21 cellular contexts compared by ENCODE assay signal in the genomic region with DNA sequence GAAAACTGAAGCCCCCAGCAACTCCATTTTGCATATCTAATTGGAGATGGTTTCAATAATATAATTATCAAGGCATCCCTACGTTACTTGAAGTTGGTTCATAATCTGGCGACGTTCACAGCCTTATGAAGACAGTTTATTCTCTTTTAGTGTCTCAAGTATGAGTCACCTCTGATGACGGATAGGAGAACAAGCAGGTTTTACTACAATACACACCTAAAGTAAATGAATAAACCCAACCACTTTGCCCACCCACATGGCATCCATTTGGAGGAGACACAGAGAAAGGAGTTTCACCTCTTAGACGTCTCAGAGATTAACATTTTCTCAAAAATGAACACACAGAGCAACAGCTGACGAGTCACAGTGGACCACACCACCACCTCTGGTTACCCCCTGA. TPM values are rescaled to one million over a fixed set of nuclear protein-coding genes. Genes with fewer than 3 reads are reported as not detected.
DNase-seq lines count a peak whose midpoint lies in the region; ATAC-seq, FAIRE-seq and TF ChIP-seq lines count a peak whose summit lies in the region.
"Had no signal": no experiment of that assay in that cellular context is flagged by ENCODE, and none has a peak within 500 bp of the region (broad histone marks: within the 10 kb centered on the region; RNA-seq: fewer than 3 reads in every experiment).

No MANE protein-coding gene starts in this region.

- intact Hi-C loops in mucosa of descending colon (cut with DNase I, micrococcal nuclease): no loop called here

- no peak for ATAC-seq in A549
- ATAC-seq in HG03354 (IDR thresholded peaks at IDR 0.05; ENCODE audit: poor library complexity, severe bottlenecking, unreplicated experiment): peak; percentile 32
- ATAC-seq in mucosa of descending colon: peak; percentile 81
- ATAC-seq: activated CD8-positive, alpha-beta T cell treated with anti-CD3 and anti-CD28 coated beads, Interleukin-2, amount 10 ng/mL, durations not matched to agents 7 days and 5 days; heart left ventricle; stimulated activated effector memory CD8-positive, alpha-beta T cell treated with anti-CD3 and anti-CD28 coated beads, Interleukin-12 subunit alpha, Interleukin-12 subunit beta, amount 100 ng/mL, for 72 hours; WTC11 had no signal

- no peaks in the 10 kb centered on the region for H3K9me3 ChIP-seq in A549
- no peaks in the 10 kb centered on the region for H3K9me3 ChIP-seq in mucosa of descending colon
- no peaks in the 10 kb centered on the region for H3K9me3 ChIP-seq in effector memory CD4-positive, alpha-beta T cell (ENCODE audit: control insufficient read depth, low read length)
- H3K9me3 ChIP-seq: heart left ventricle, upper lobe of left lung had no signal

- TF ChIP-seq EP300 in A549 (IDR thresholded peaks at IDR 0.05): no peak

- no peak overlapping the region for H3K4me2 ChIP-seq in A549

- no peak for DNase-seq in A549 (ENCODE audit: low read depth in 1 of 2, low spot score in 1 of 2)
- DNase-seq in bronchial epithelial cell (ENCODE audit: low read depth): peak; percentile 92
- peak in 1 of 3 donors; percentile 53 for DNase-seq in mucosa of descending colon
- DNase-seq in NCI-H345 treated with DMSO at 0.1 percent for 48 hours (lab: John Stamatoyannopoulos, UW; ENCODE audit: unreplicated experiment): no peak
- DNase-seq in effector memory CD4-positive, alpha-beta T cell: no peak
- DNase-seq in NCI-H774 (lab: John Stamatoyannopoulos, UW): no peak
- DNase-seq in Kasumi-1 (lab: John Stamatoyannopoulos, UW): no peak
- DNase-seq: activated CD8-positive, alpha-beta T cell treated with anti-CD3 and anti-CD28 coated beads, Interleukin-2, amount 10 ng/mL, durations not matched to agents 7 days and 5 days; activated naive CD8-positive, alpha-beta T cell treated with anti-CD3 and anti-CD28 coated beads for 36 hours; EL; heart left ventricle; KBM-7; NCI-H1105; NCI-H2107; NCI-H526; nephron progenitor cell; upper lobe of left lung had no signal

- 24% methylated on average over 6 of the region's 6 CpGs for WGBS in A549 (ENCODE audit: missing lambda C conversion rate)

- no peak for TF ChIP-seq RAD21 in A549 (conservative IDR thresholded peaks at IDR 0.05 in 1 of 2, IDR thresholded peaks at IDR 0.05 in 1 of 2)

- no peak overlapping the region for H3K27ac ChIP-seq in A549
- H3K27ac ChIP-seq in effector memory CD4-positive, alpha-beta T cell (ENCODE audit: insufficient read depth, low read length, poor library complexity, severe bottlenecking): no peak overlapping the region
- H3K27ac ChIP-seq: heart left ventricle, upper lobe of left lung had no signal

- POLR2A ChIA-PET in A549 (lab: Yijun Ruan, JAX): no interaction called here

- H3K36me3 ChIP-seq in bronchial epithelial cell (ENCODE audit: control insufficient read depth, insufficient read depth, low read length): no peaks in the 10 kb centered on the region
- no peaks in the 10 kb centered on the region for H3K36me3 ChIP-seq in mucosa of descending colon (ENCODE audit: low read depth)
- no peaks in the 10 kb centered on the region for H3K36me3 ChIP-seq in effector memory CD4-positive, alpha-beta T cell (ENCODE audit: control insufficient read depth, insufficient read depth, low read length)
- H3K36me3 ChIP-seq: heart left ventricle, upper lobe of left lung had no signal

- FAIRE-seq in A549 (lab: Jason Lieb, UNC) (no peak), bronchial epithelial cell (lab: Jason Lieb, UNC) (no peak)
- FAIRE-seq: H54 had no signal

- TF ChIP-seq POLR2A in A549 (IDR thresholded peaks at IDR 0.05; ENCODE audit: low read length): no peak

- CTCF ChIA-PET in A549 (lab: Yijun Ruan, JAX): no interaction called here

- H3K4me1 ChIP-seq in A549: no peaks in the 10 kb centered on the region
- peaks cover 20% of the 10 kb centered on the region for H3K4me1 ChIP-seq in mucosa of descending colon (ENCODE audit: low read depth)
- no peaks in the 10 kb centered on the region for H3K4me1 ChIP-seq in effector memory CD4-positive, alpha-beta T cell (ENCODE audit: control insufficient read depth, insufficient read depth, low read length, poor library complexity, severe bottlenecking)

- TF ChIP-seq CTCF in A549 (IDR thresholded peaks at IDR 0.05) (no peak), bronchial epithelial cell (IDR thresholded peaks at IDR 0.05; ENCODE audit: insufficient read depth, low read length, severe bottlenecking) (no peak), mucosa of descending colon (IDR thresholded peaks at IDR 0.05) (no peak)

- H3K4me3 ChIP-seq in A549 (no peak overlapping the region), bronchial epithelial cell (ENCODE audit: low read depth, low read length) (no peak overlapping the region), mucosa of descending colon (no peak overlapping the region)
- no peak overlapping the region for H3K4me3 ChIP-seq in effector memory CD4-positive, alpha-beta T cell (ENCODE audit: insufficient read depth, low read depth, low read length, poor library complexity, severe bottlenecking)
- H3K4me3 ChIP-seq: heart left ventricle, upper lobe of left lung had no signal

- no peaks in the 10 kb centered on the region for H3K27me3 ChIP-seq in bronchial epithelial cell (ENCODE audit: control insufficient read depth, insufficient read depth, low read length)
- no peaks in the 10 kb centered on the region for H3K27me3 ChIP-seq in effector memory CD4-positive, alpha-beta T cell (replicated peaks; ENCODE audit: control insufficient read depth, insufficient read depth, low read length, poor library complexity, severe bottlenecking)
- H3K27me3 ChIP-seq: upper lobe of left lung had no signal

TF ChIP-seq in A549, 52 proteins besides CTCF, POLR2A, EP300 and RAD21:
- no peak for TF ChIP-seq ZFP36 (IDR thresholded peaks at IDR 0.05; ENCODE audit: borderline replicate concordance, partially characterized antibody)
- TF ChIP-seq HEYL (CRISPR knock-in tag; IDR thresholded peaks at IDR 0.05): no peak
- TF ChIP-seq FOSL2 (IDR thresholded peaks at IDR 0.05): no peak
- peak; percentile 36; the same call in 1 of the 2 replicates for TF ChIP-seq FOSL2 (CRISPR knock-in tag; IDR thresholded peaks at IDR 0.05)
- no peak for TF ChIP-seq PHF8 (IDR thresholded peaks at IDR 0.05; ENCODE audit: borderline replicate concordance, low read depth)

RNA-seq across cellular contexts. Expression of a gene that starts 40.8 kb away (rescaled TPM):
- 0.12 and 0.13 TPM in 2 replicates for polyA plus RNA-seq in A549 (2011; rRNA removed)
- polyA plus RNA-seq in A549 (2012; cell fraction: cytosol; rRNA removed): 0.03 TPM in 2 replicates
- polyA plus RNA-seq in A549 (2012; cell fraction: nucleus; rRNA removed): 0.01 and 0.02 TPM in 2 replicates
- polyA plus RNA-seq in A549 (2017; fragmentation: RNase III; extraction: RNeasy Plus Mini Kit Qiagen cat#74134 plus additional on column Dnase treatment): 0.04 to 0.12 TPM in 2 of 3 replicates, not detected in the other
- polyA minus RNA-seq in A549 (2011; rRNA and poly(A)+ RNA removed): 0.10 and 0.41 TPM in 2 replicates
- 1.8 and 3.6 TPM in 2 replicates for total RNA-seq in bronchial epithelial cell
- total RNA-seq in mucosa of descending colon: 10 to 100 TPM; 22.8 to 59.6 (median 40.7) TPM

Comparison
In these comparisons a context has a peak if more than half of its experiments do, and no peak if none do; other contexts are left out.
1. ATAC-seq: peak in HG03354 (single experiment) and mucosa of descending colon (single experiment); none in A549 (0 of 2).